ENCODE assay signal across 10 cellular contexts in the genomic region with DNA sequence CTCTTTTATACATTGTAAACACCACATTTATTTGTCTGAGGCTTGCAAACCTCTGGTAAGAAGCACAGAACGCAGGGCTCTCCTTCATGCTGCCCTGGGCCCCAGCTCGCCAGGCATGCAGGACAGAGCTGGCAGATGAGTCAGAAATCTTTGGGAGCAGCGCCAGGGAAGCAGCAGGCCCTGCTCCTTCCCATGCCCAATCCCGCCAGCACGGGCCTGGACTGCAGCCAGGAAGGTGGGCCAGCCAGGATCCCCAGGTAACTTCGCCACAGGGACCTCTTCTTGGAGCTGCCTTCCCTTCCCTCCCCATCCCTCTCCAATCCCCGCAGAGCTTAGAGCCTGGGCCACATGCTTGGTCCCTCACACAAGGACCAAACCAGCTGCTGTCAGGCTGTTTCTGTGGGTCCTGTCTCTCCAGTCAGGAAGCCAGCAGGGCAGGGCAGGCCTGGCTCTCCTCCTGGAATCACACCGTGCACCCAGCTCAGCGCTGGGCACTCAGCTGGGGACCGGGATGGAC. TPM values are rescaled to one million over a fixed set of nuclear protein-coding genes. Genes with fewer than 3 reads are reported as not detected.
DNase-seq lines count a peak whose midpoint lies in the region; ATAC-seq, FAIRE-seq and TF ChIP-seq lines count a peak whose summit lies in the region.
"Had no signal": no experiment of that assay in that cellular context is flagged by ENCODE, and none has a peak within 500 bp of the region (broad histone marks: within the 10 kb centered on the region; RNA-seq: fewer than 3 reads in every experiment).

No MANE protein-coding gene starts in this region.

- TF ChIP-seq CTCF in activated CD8-positive, alpha-beta T cell treated with anti-CD3 and anti-CD28 coated beads for 36 hours (IDR thresholded peaks at IDR 0.05) = no peak
- TF ChIP-seq CTCF in brain microvascular endothelial cell (IDR thresholded peaks at IDR 0.05; ENCODE audit: low read depth, low read length, missing control alignments) (no peak), lower lobe of right lung (IDR thresholded peaks at IDR 0.05) (no peak), WTC11 (IDR thresholded peaks at IDR 0.05) (no peak)

- DNase-seq in activated CD8-positive, alpha-beta T cell treated with anti-CD3 and anti-CD28 coated beads, Interleukin-2, amount 10 ng/mL, durations not matched to agents 7 days and 5 days = no peak
- DNase-seq in activated CD8-positive, alpha-beta T cell treated with anti-CD3 and anti-CD28 coated beads for 36 hours = no peak
- DNase-seq in brain microvascular endothelial cell (peak; percentile 58), lower lobe of right lung (peak; percentile 51), urothelium cell line (ENCODE audit: low spot score) (peak; percentile 77), inferior parietal cortex (ENCODE audit: extremely low spot score) (no peak), GM19238 (ENCODE audit: insufficient read length, low spot score) (no peak), WTC11 (ENCODE audit: low spot score) (no peak)
- DNase-seq: CD4-positive, alpha-beta memory T cell had no signal

- CTCF ChIA-PET in activated CD8-positive, alpha-beta T cell treated with anti-CD3 and anti-CD28 coated beads, Interleukin-2, amount 10 ng/mL, durations not matched to agents 7 days and 5 days (lab: Charles Lee) = interaction anchor here (1.1 to 4.4 kb wide), 3 partner anchors 10 to 24 kb away, joined by 3 to 39 read pairs (median 24); a partner anchor contains a TSS
- CTCF ChIA-PET in activated CD8-positive, alpha-beta T cell treated with anti-CD3 and anti-CD28 coated beads for 36 hours (lab: Charles Lee) = interaction anchor here (1.4 kb wide), 1 partner anchor 10 kb away, joined by 11 read pairs; no protein-coding TSS in a partner anchor
- CTCF ChIA-PET in WTC11 (lab: Charles Lee) = interaction anchor here (0.9 to 3.4 kb wide), 6 partner anchors 9 to 65 kb away, joined by 3 to 19 read pairs (median 6); a partner anchor contains a TSS

- peaks cover 5% of the 10 kb centered on the region for H3K27me3 Mint-ChIP-seq in activated CD8-positive, alpha-beta T cell treated with anti-CD3 and anti-CD28 coated beads, Interleukin-2, amount 10 ng/mL, durations not matched to agents 7 days and 5 days (ENCODE audit: low read depth)
- no peaks in the 10 kb centered on the region for H3K27me3 Mint-ChIP-seq in activated CD8-positive, alpha-beta T cell treated with anti-CD3 and anti-CD28 coated beads for 36 hours
- peaks cover 8% of the 10 kb centered on the region for H3K27me3 Mint-ChIP-seq in WTC11 (ENCODE audit: low read depth)
- H3K27me3 Mint-ChIP-seq: CD4-positive, alpha-beta memory T cell had no signal

- peaks cover 6% of the 10 kb centered on the region for H3K36me3 Mint-ChIP-seq in activated CD8-positive, alpha-beta T cell treated with anti-CD3 and anti-CD28 coated beads, Interleukin-2, amount 10 ng/mL, durations not matched to agents 7 days and 5 days (ENCODE audit: low read depth)
- peaks cover 8% of the 10 kb centered on the region for H3K36me3 Mint-ChIP-seq in activated CD8-positive, alpha-beta T cell treated with anti-CD3 and anti-CD28 coated beads for 36 hours (ENCODE audit: low read depth)
- no peaks in the 10 kb centered on the region for H3K36me3 Mint-ChIP-seq in WTC11

- peaks cover 75% of the 10 kb centered on the region for H3K4me1 ChIP-seq in lower lobe of right lung

- in situ Hi-C loops in brain microvascular endothelial cell (cut with HindIII; ENCODE audit: low pct_ligation_motif_present, low sequenced_read_pairs) = no loop called here

- intact Hi-C loops in activated CD8-positive, alpha-beta T cell treated with anti-CD3 and anti-CD28 coated beads for 36 hours (cut with micrococcal nuclease) = no loop called here
- intact Hi-C loops in lower lobe of right lung (cut with DNase I) = no loop called here

- no peaks in the 10 kb centered on the region for H3K9me3 ChIP-seq in lower lobe of right lung

- POLR2A ChIA-PET in activated CD8-positive, alpha-beta T cell treated with anti-CD3 and anti-CD28 coated beads, Interleukin-2, amount 10 ng/mL, durations not matched to agents 7 days and 5 days (lab: Charles Lee) = interaction anchor here (0.8 to 1.7 kb wide), 2 partner anchors 9 to 13 kb away, joined by 4 to 6 read pairs; a partner anchor contains a TSS
- POLR2A ChIA-PET in activated CD8-positive, alpha-beta T cell treated with anti-CD3 and anti-CD28 coated beads for 36 hours (lab: Charles Lee) = interaction anchor here (1.2 to 2.2 kb wide), 2 partner anchors 10 to 14 kb away, joined by 3 to 11 read pairs; a partner anchor contains a TSS
- POLR2A ChIA-PET in WTC11 (lab: Charles Lee) = no interaction called here

- H3K4me3 Mint-ChIP-seq in activated CD8-positive, alpha-beta T cell treated with anti-CD3 and anti-CD28 coated beads, Interleukin-2, amount 10 ng/mL, durations not matched to agents 7 days and 5 days = no peak overlapping the region
- H3K4me3 Mint-ChIP-seq in activated CD8-positive, alpha-beta T cell treated with anti-CD3 and anti-CD28 coated beads for 36 hours = no peak overlapping the region
- H3K4me3 Mint-ChIP-seq in WTC11 = no peak overlapping the region

- peaks cover 53% of the 10 kb centered on the region for H3K4me1 Mint-ChIP-seq in activated CD8-positive, alpha-beta T cell treated with anti-CD3 and anti-CD28 coated beads, Interleukin-2, amount 10 ng/mL, durations not matched to agents 7 days and 5 days (ENCODE audit: low read depth)
- H3K4me1 Mint-ChIP-seq in activated CD8-positive, alpha-beta T cell treated with anti-CD3 and anti-CD28 coated beads for 36 hours (ENCODE audit: low read depth) = peaks cover 29% of the 10 kb centered on the region
- no peaks in the 10 kb centered on the region for H3K4me1 Mint-ChIP-seq in WTC11

- peak overlapping the region; percentile 91 for H3K27ac Mint-ChIP-seq in activated CD8-positive, alpha-beta T cell treated with anti-CD3 and anti-CD28 coated beads, Interleukin-2, amount 10 ng/mL, durations not matched to agents 7 days and 5 days
- no peak overlapping the region for H3K27ac Mint-ChIP-seq in activated CD8-positive, alpha-beta T cell treated with anti-CD3 and anti-CD28 coated beads for 36 hours
- no peak overlapping the region for H3K27ac Mint-ChIP-seq in WTC11

- H3K27ac ChIP-seq in brain microvascular endothelial cell (peak overlapping the region; percentile 84), lower lobe of right lung (peak overlapping the region; percentile 91)

- FAIRE-seq in urothelium cell line (lab: Jason Lieb, UNC) = peak; percentile 72
- FAIRE-seq: TTC549 had no signal

- H3K4me3 ChIP-seq in brain microvascular endothelial cell (ENCODE audit: low read depth, low read length) (no peak overlapping the region), lower lobe of right lung (no peak overlapping the region)

- H3K9me3 Mint-ChIP-seq in activated CD8-positive, alpha-beta T cell treated with anti-CD3 and anti-CD28 coated beads, Interleukin-2, amount 10 ng/mL, durations not matched to agents 7 days and 5 days (ENCODE audit: insufficient read depth) = no peaks in the 10 kb centered on the region
- no peaks in the 10 kb centered on the region for H3K9me3 Mint-ChIP-seq in activated CD8-positive, alpha-beta T cell treated with anti-CD3 and anti-CD28 coated beads for 36 hours
- H3K9me3 Mint-ChIP-seq in WTC11 = no peaks in the 10 kb centered on the region
- H3K9me3 Mint-ChIP-seq: CD4-positive, alpha-beta memory T cell had no signal

- H3K36me3 ChIP-seq in brain microvascular endothelial cell (replicated peaks) (no peaks in the 10 kb centered on the region), lower lobe of right lung (no peaks in the 10 kb centered on the region)

- H3K27me3 ChIP-seq in brain microvascular endothelial cell (replicated peaks) = no peaks in the 10 kb centered on the region
- no peaks in the 10 kb centered on the region for H3K27me3 ChIP-seq in lower lobe of right lung (ENCODE audit: low read depth)

- ATAC-seq in activated CD8-positive, alpha-beta T cell treated with anti-CD3 and anti-CD28 coated beads, Interleukin-2, amount 10 ng/mL, durations not matched to agents 7 days and 5 days = no peak
- no peak for ATAC-seq in activated CD8-positive, alpha-beta T cell treated with anti-CD3 and anti-CD28 coated beads for 36 hours
- ATAC-seq in lower lobe of right lung (peak; percentile 22 to 49), WTC11 (no peak)

TF ChIP-seq in WTC11, 78 proteins besides CTCF, POLR2A, EP300 and RAD21 (continues in another document):
- TF ChIP-seq, protein P1, sequence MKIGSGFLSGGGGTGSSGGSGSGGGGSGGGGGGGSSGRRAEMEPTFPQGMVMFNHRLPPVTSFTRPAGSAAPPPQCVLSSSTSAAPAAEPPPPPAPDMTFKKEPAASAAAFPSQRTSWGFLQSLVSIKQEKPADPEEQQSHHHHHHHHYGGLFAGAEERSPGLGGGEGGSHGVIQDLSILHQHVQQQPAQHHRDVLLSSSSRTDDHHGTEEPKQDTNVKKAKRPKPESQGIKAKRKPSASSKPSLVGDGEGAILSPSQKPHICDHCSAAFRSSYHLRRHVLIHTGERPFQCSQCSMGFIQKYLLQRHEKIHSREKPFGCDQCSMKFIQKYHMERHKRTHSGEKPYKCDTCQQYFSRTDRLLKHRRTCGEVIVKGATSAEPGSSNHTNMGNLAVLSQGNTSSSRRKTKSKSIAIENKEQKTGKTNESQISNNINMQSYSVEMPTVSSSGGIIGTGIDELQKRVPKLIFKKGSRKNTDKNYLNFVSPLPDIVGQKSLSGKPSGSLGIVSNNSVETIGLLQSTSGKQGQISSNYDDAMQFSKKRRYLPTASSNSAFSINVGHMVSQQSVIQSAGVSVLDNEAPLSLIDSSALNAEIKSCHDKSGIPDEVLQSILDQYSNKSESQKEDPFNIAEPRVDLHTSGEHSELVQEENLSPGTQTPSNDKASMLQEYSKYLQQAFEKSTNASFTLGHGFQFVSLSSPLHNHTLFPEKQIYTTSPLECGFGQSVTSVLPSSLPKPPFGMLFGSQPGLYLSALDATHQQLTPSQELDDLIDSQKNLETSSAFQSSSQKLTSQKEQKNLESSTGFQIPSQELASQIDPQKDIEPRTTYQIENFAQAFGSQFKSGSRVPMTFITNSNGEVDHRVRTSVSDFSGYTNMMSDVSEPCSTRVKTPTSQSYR (CRISPR knock-in tag; IDR thresholded peaks at IDR 0.05) = no peak

RNA-seq across cellular contexts. Expression of a gene that starts 8.8 kb away (rescaled TPM):
- 10 to 100 TPM; 10.8 to 10.9 TPM for total RNA-seq in activated CD8-positive, alpha-beta T cell treated with anti-CD3 and anti-CD28 coated beads, Interleukin-2, amount 10 ng/mL, durations not matched to agents 7 days and 5 days
- total RNA-seq in activated CD8-positive, alpha-beta T cell treated with anti-CD3 and anti-CD28 coated beads for 36 hours = 1 to 10 TPM; 5.2 to 6.5 TPM
- total RNA-seq in lower lobe of right lung (16.3 TPM), WTC11 (2021) (5.0 to 5.5 TPM (median 5.4 TPM) in 3 replicates)

RNA-seq across cellular contexts. Expression of a gene that starts 11.2 kb away (rescaled TPM):
- 100 to 1,000 TPM; 108 to 115 TPM for total RNA-seq in activated CD8-positive, alpha-beta T cell treated with anti-CD3 and anti-CD28 coated beads, Interleukin-2, amount 10 ng/mL, durations not matched to agents 7 days and 5 days
- total RNA-seq in activated CD8-positive, alpha-beta T cell treated with anti-CD3 and anti-CD28 coated beads for 36 hours = 10 to 100 TPM; 48.8 to 49.6 TPM
- 79.4 TPM for total RNA-seq in lower lobe of right lung
- 39.0 to 47.7 TPM (median 40.5 TPM) in 3 replicates for total RNA-seq in WTC11 (2021)

RNA-seq across cellular contexts. Expression of a gene that starts 57.0 kb away (rescaled TPM):
- total RNA-seq in activated CD8-positive, alpha-beta T cell treated with anti-CD3 and anti-CD28 coated beads, Interleukin-2, amount 10 ng/mL, durations not matched to agents 7 days and 5 days = 1 to 10 TPM; 5.9 to 8.4 TPM
- total RNA-seq in activated CD8-positive, alpha-beta T cell treated with anti-CD3 and anti-CD28 coated beads for 36 hours = 1 to 10 TPM; 1.6 to 2.8 TPM
- total RNA-seq in lower lobe of right lung (7.6 TPM), WTC11 (2021) (10.6 to 14.4 TPM (median 12.3 TPM) in 3 replicates)

Comparison
In these comparisons a context has a peak if more than half of its experiments do, and no peak if none do; other contexts are left out.
1. ATAC-seq: peak in lower lobe of right lung (2 of 2); none in activated CD8-positive, alpha-beta T cell treated with anti-CD3 and anti-CD28 coated beads, Interleukin-2, amount 10 ng/mL, durations not matched to agents 7 days and 5 days (single experiment), activated CD8-positive, alpha-beta T cell treated with anti-CD3 and anti-CD28 coated beads for 36 hours (single experiment) and WTC11 (single experiment).
2. DNase-seq: peak in brain microvascular endothelial cell (single experiment), lower lobe of right lung (single experiment) and urothelium cell line (single experiment); none in activated CD8-positive, alpha-beta T cell treated with anti-CD3 and anti-CD28 coated beads, Interleukin-2, amount 10 ng/mL, durations not matched to agents 7 days and 5 days (single experiment), activated CD8-positive, alpha-beta T cell treated with anti-CD3 and anti-CD28 coated beads for 36 hours (single experiment), inferior parietal cortex (single experiment), GM19238 (single experiment) and WTC11 (single experiment).